In genomic region chr2:27897755-27898154, GRCh38 we compare ENCODE assay signal across 19 cellular contexts. TPM values are rescaled to one million over a fixed set of nuclear protein-coding genes. Genes with fewer than 3 reads are reported as not detected.
A peak's percentile ranks its signal among the peaks of the same experiment; 100 is the strongest.
DNase-seq lines count a peak whose midpoint lies in the region; ATAC-seq and TF ChIP-seq lines count a peak whose summit lies in the region.
"Had no signal": no experiment of that assay in that cellular context is flagged by ENCODE, and none has a peak within 500 bp of the region (broad histone marks: within the 10 kb centered on the region; RNA-seq: fewer than 3 reads in every experiment).

No MANE protein-coding gene starts in this region.

- H3K36me3 ChIP-seq in esophagus muscularis mucosa, result peaks cover 0 to 33% (median 20%) of the 10 kb centered on the region in 4 donors

- peaks cover 0 to 3% (median 0%) of the 10 kb centered on the region in 3 donors for H3K27me3 Mint-ChIP-seq in CD14-positive monocyte (ENCODE audit: low read depth in 3 of 3)
- H3K27me3 Mint-ChIP-seq in IgD-negative memory B cell, result no peaks in the 10 kb centered on the region
- no peaks in the 10 kb centered on the region for H3K27me3 Mint-ChIP-seq in T-helper 2 cell treated with Interferon-gamma antibody and Interleukin-4, amounts not matched to agents 5 μg/mL and 100 μg/mL, for 36 hours (ENCODE audit: low read depth)
- H3K27me3 Mint-ChIP-seq in memory B cell, result no peaks in the 10 kb centered on the region
- H3K27me3 Mint-ChIP-seq: progenitor cell of endocrine pancreas had no signal

- H3K4me1 Mint-ChIP-seq in CD14-positive monocyte (peaks cover 64% of the 10 kb centered on the region), IgD-negative memory B cell (peaks cover 14 to 31% (median 18%) of the 10 kb centered on the region in 3 donors), memory B cell (peaks cover 20% of the 10 kb centered on the region)
- peaks cover 59% of the 10 kb centered on the region for H3K4me1 Mint-ChIP-seq in T-helper 2 cell treated with Interferon-gamma antibody and Interleukin-4, amounts not matched to agents 5 μg/mL and 100 μg/mL, for 36 hours (ENCODE audit: low read depth)

- peak; percentile 79 for ATAC-seq in memory B cell (ENCODE audit: low read depth)

- no peak overlapping the region for H3K4me3 ChIP-seq in esophagus muscularis mucosa
- H3K4me3 ChIP-seq: thyroid gland had no signal

- TF ChIP-seq EP300 in esophagus muscularis mucosa (IDR thresholded peaks at IDR 0.05), result no peak

- H3K27ac Mint-ChIP-seq in CD14-positive monocyte (peak overlapping the region; percentile 86 to 96 (median 92)), IgD-negative memory B cell (peak overlapping the region in 2 of 3 donors; percentile 41 to 61), memory B cell (peak overlapping the region; percentile 85)
- peak overlapping the region; percentile 33 for H3K27ac Mint-ChIP-seq in T-helper 2 cell treated with Interferon-gamma antibody and Interleukin-4, amounts not matched to agents 5 μg/mL and 100 μg/mL, for 36 hours
- H3K27ac Mint-ChIP-seq: progenitor cell of endocrine pancreas had no signal

- POLR2A ChIA-PET in GM10248 (lab: Yijun Ruan, JAX), result no interaction called here

- CTCF ChIA-PET in GM10248 (lab: Yijun Ruan, JAX), result interaction anchor here (1.0 kb wide), 1 partner anchor 10 kb away, joined by 3 read pairs; no protein-coding TSS in a partner anchor

- TF ChIP-seq CTCF in CD14-positive monocyte (IDR thresholded peaks at IDR 0.05), result no peak
- TF ChIP-seq CTCF in esophagus muscularis mucosa (IDR thresholded peaks at IDR 0.05), result no peak
- TF ChIP-seq CTCF in GM10248 (IDR thresholded peaks at IDR 0.05; ENCODE audit: control extremely low read depth, extremely low read depth, low read depth, missing control alignments), result no peak

- DNase-seq in CD14-positive monocyte (ENCODE audit: low spot score) (no peak), memory B cell (ENCODE audit: low spot score in 2 of 2) (no peak), esophagus muscularis mucosa (ENCODE audit: extremely low spot score) (no peak), GM10248 (ENCODE audit: extremely low spot score) (no peak), NCI-H1436 (lab: John Stamatoyannopoulos, UW) (no peak), NCI-H524 treated with DMSO at 0.1 percent for 48 hours (lab: John Stamatoyannopoulos, UW) (no peak)
- DNase-seq in T-helper 2 cell treated with Interferon-gamma antibody and Interleukin-4, amounts not matched to agents 5 μg/mL and 100 μg/mL, for 36 hours (ENCODE audit: low spot score), result no peak
- DNase-seq: activated CD4-positive, alpha-beta T cell treated with anti-CD3 and anti-CD28 coated beads for 4 hours; amniotic stem cell; caudate nucleus; effector CD4-positive, alpha-beta T cell; head of caudate nucleus; NCI-H1436 treated with DMSO at 0.1 percent for 48 hours; NCI-H345; Right ventricle myocardium superior; small intestine; thyroid gland had no signal

- H3K36me3 Mint-ChIP-seq in CD14-positive monocyte (peaks cover 54 to 55% of the 10 kb centered on the region in 2 donors), IgD-negative memory B cell (peaks cover 26% of the 10 kb centered on the region), memory B cell (peaks cover 30% of the 10 kb centered on the region)
- H3K36me3 Mint-ChIP-seq in T-helper 2 cell treated with Interferon-gamma antibody and Interleukin-4, amounts not matched to agents 5 μg/mL and 100 μg/mL, for 36 hours (ENCODE audit: low read depth), result peaks cover 69% of the 10 kb centered on the region

- intact Hi-C loops in CD14-positive monocyte (cut with micrococcal nuclease) (loop anchor here (10.0 kb wide), 1 partner anchor 497 kb away; the partner anchor contains the start of gene FOSL2 (in 2 of the 2)), esophagus muscularis mucosa (cut with DNase I) (no loop called here)

- no peak for TF ChIP-seq POLR2A in esophagus muscularis mucosa (IDR thresholded peaks at IDR 0.05; ENCODE audit: low read depth)

- H3K9me3 Mint-ChIP-seq in CD14-positive monocyte, result peaks cover 0 to 2% (median 0%) of the 10 kb centered on the region in 7 donors
- no peaks in the 10 kb centered on the region for H3K9me3 Mint-ChIP-seq in IgD-negative memory B cell
- no peaks in the 10 kb centered on the region for H3K9me3 Mint-ChIP-seq in T-helper 2 cell treated with Interferon-gamma antibody and Interleukin-4, amounts not matched to agents 5 μg/mL and 100 μg/mL, for 36 hours
- no peaks in the 10 kb centered on the region for H3K9me3 Mint-ChIP-seq in memory B cell

- no peaks in the 10 kb centered on the region for H3K9me3 ChIP-seq in esophagus muscularis mucosa
- H3K9me3 ChIP-seq: thyroid gland had no signal

- peak overlapping the region in 1 of 4 donors; percentile 2 for H3K27ac ChIP-seq in esophagus muscularis mucosa (replicated peaks in 1 of 4)
- H3K27ac ChIP-seq: thyroid gland had no signal

- H3K27me3 ChIP-seq in esophagus muscularis mucosa, result no peaks in the 10 kb centered on the region
- H3K27me3 ChIP-seq: thyroid gland had no signal

- H3K4me3 Mint-ChIP-seq in CD14-positive monocyte (peak overlapping the region in 1 of 2 donors; percentile 18), IgD-negative memory B cell (no peak overlapping the region), memory B cell (no peak overlapping the region)
- no peak overlapping the region for H3K4me3 Mint-ChIP-seq in T-helper 2 cell treated with Interferon-gamma antibody and Interleukin-4, amounts not matched to agents 5 μg/mL and 100 μg/mL, for 36 hours

- H3K4me1 ChIP-seq in esophagus muscularis mucosa, result peaks cover 0 to 8% (median 2%) of the 10 kb centered on the region in 4 donors
- H3K4me1 ChIP-seq: thyroid gland had no signal

RNA-seq across cellular contexts. Expression of gene BABAM2, which starts 7.2 kb away (rescaled TPM):
- polyA plus RNA-seq in CD14-positive monocyte (10 to 100 TPM; 49.3 to 52.8 TPM), IgD-negative memory B cell (57.9 TPM)
- 10 to 100 TPM; 35.5 to 44.9 (median 39.9) TPM for total RNA-seq in esophagus muscularis mucosa

RNA-seq across cellular contexts. Expression of gene RBKS, which starts 7.6 kb away (rescaled TPM):
- 1 to 10 TPM; 3.9 to 4.3 TPM for polyA plus RNA-seq in CD14-positive monocyte
- 7.5 TPM for polyA plus RNA-seq in IgD-negative memory B cell
- total RNA-seq in esophagus muscularis mucosa, result 1 to 10 TPM in 3 of 4 donors, under 1 TPM in 1; 0.63 to 5.8 (median 2.5) TPM

Comparison
In these comparisons a context has a peak if more than half of its experiments do, and no peak if none do; other contexts are left out.
1. H3K27ac Mint-ChIP-seq: peak in every context shown above with its lines; median percentile 92 in CD14-positive monocyte; 85 in memory B cell; 51 in IgD-negative memory B cell; 33 in T-helper 2 cell treated with Interferon-gamma antibody and Interleukin-4, amounts not matched to agents 5 μg/mL and 100 μg/mL, for 36 hours.